Comparison of ENCODE assay signal across 22 cellular contexts in genomic region chr10:112139176-112139575, GRCh38.
"Had no signal": no experiment of that assay in that cellular context is flagged by ENCODE, and none has a peak within 500 bp of the region (broad histone marks: within the 10 kb centered on the region; RNA-seq: fewer than 3 reads in every experiment).

No MANE protein-coding gene starts in this region.

- H3K4me1 Mint-ChIP-seq: mesothelial cell of epicardium had no signal

- H3K27ac Mint-ChIP-seq: dendritic cell treated with granulocyte-macrophage colony-stimulating factor and Interleukin-4, amounts not matched to agents 40 ng/mL and 50 ng/mL, for 4 days; effector memory CD8-positive, alpha-beta T cell; endodermal cell; mesothelial cell of epicardium had no signal

- H3K9me3 ChIP-seq: colonic mucosa, esophagus muscularis mucosa, gastroesophageal sphincter, heart right ventricle, lower lobe of right lung, mucosa of descending colon had no signal

- DNase-seq: cerebellar nuclear complex; colonic mucosa; cortex of kidney; effector CD8-positive, alpha-beta T cell; effector memory CD8-positive, alpha-beta T cell; endodermal cell; foreskin keratinocyte; glutamatergic neuron; head of caudate nucleus; heart right ventricle; hippocampal formation; kidney; kidney glomerular epithelial cell; left colon; left ventricle myocardium superior; lower lobe of right lung; mesenchymal stem cell; mucosa of descending colon had no signal

- H3K27ac ChIP-seq: colonic mucosa, esophagus muscularis mucosa, foreskin keratinocyte, gastroesophageal sphincter, heart right ventricle, lower lobe of right lung had no signal

- H3K27me3 ChIP-seq: colonic mucosa, esophagus muscularis mucosa, foreskin keratinocyte, gastroesophageal sphincter, heart right ventricle had no signal

- H3K36me3 Mint-ChIP-seq: mesothelial cell of epicardium had no signal

- ATAC-seq: gastroesophageal sphincter, left ventricle myocardium superior, lower lobe of right lung, mucosa of descending colon had no signal

- H3K4me1 ChIP-seq: colonic mucosa, esophagus muscularis mucosa, foreskin keratinocyte, gastroesophageal sphincter had no signal

- H3K9me3 Mint-ChIP-seq: dendritic cell treated with granulocyte-macrophage colony-stimulating factor and Interleukin-4, amounts not matched to agents 40 ng/mL and 50 ng/mL, for 4 days; effector memory CD8-positive, alpha-beta T cell; mesothelial cell of epicardium had no signal

- H3K4me3 ChIP-seq: colonic mucosa, esophagus muscularis mucosa, gastroesophageal sphincter, heart right ventricle, lower lobe of right lung, mucosa of descending colon had no signal

- H3K4me3 Mint-ChIP-seq: dendritic cell treated with granulocyte-macrophage colony-stimulating factor and Interleukin-4, amounts not matched to agents 40 ng/mL and 50 ng/mL, for 4 days; effector memory CD8-positive, alpha-beta T cell; endodermal cell; mesothelial cell of epicardium had no signal

- H3K36me3 ChIP-seq: colonic mucosa, gastroesophageal sphincter, heart right ventricle, lower lobe of right lung had no signal
